1 cellular context compared by ENCODE assay signal in genomic region chr12:120125792-120126634, GRCh38.
TF ChIP-seq lines count a peak whose summit lies in the region.

No MANE protein-coding gene starts in this region.

TF ChIP-seq in endothelial cell of umbilical vein, 7 proteins besides CTCF, POLR2A, EP300 and RAD21:
- TF ChIP-seq, protein P1, sequence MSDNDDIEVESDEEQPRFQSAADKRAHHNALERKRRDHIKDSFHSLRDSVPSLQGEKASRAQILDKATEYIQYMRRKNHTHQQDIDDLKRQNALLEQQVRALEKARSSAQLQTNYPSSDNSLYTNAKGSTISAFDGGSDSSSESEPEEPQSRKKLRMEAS (IDR thresholded peaks at IDR 0.05; ENCODE audit: insufficient read depth, insufficient read length), result no peak
- TF ChIP-seq MYC (IDR thresholded peaks at IDR 0.05; ENCODE audit: low read depth, low read length) (no peak), EZH2 (IDR thresholded peaks at IDR 0.05; ENCODE audit: borderline replicate concordance, low read depth, low read length, severe bottlenecking) (no peak), GATA2 (IDR thresholded peaks at IDR 0.05; ENCODE audit: insufficient read depth, insufficient read length, low read depth, low read length) (no peak), POLR2AphosphoS5 (IDR thresholded peaks at IDR 0.05; ENCODE audit: insufficient read depth, low read depth, low read length) (no peak), FOS (IDR thresholded peaks at IDR 0.05; ENCODE audit: borderline replicate concordance, insufficient read depth, low read length) (no peak), JUN (IDR thresholded peaks at IDR 0.05; ENCODE audit: borderline replicate concordance, insufficient read depth, insufficient read length, low read depth) (no peak)
